ENCODE assay signal across 9 cellular contexts in the genomic region with DNA sequence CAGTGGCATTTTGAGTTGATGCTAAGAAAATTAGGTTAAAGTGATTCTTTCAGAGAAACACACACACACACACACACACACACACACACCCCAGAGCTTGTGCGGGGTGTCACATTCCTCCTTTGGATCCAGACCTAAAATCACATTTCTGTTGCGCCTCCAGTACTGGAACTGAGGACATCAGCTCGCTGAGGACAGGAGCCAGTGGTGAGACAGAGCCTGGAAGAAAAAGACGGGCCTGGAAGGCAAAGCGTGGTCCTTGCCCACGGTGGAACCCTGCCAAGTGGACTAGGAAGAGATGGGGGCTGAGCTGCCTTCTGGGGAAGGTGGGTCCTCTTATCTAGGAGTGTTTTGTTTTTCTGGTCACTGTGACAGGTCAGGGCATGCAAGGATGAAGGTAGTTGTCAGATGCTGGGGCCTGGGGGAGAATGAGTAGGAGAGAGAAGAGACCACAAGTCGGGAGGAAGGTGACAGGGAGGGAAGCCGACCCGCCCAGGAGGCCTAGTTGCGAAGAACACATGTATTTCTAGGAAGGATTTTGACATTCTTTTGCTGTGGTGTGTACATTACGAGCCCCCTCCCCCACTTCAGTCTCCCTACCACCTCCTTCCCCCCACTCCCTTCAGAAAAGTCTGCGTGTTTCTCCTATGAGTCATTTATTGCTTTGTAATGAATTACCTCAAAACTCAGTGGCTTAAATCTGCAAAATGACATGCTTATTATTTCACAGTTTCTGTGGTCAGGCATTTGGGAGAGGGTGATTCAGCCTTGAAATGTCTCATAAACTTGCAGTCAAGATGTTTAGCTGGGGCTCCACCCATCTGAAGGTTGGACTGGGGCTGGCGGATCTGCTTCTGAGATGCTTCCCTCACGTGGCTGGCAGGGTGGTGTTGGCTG. TPM values are rescaled to one million over a fixed set of nuclear protein-coding genes. Genes with fewer than 3 reads are reported as not detected.
DNase-seq lines count a peak whose midpoint lies in the region; ATAC-seq and TF ChIP-seq lines count a peak whose summit lies in the region.
"Had no signal": no experiment of that assay in that cellular context is flagged by ENCODE, and none has a peak within 500 bp of the region (broad histone marks: within the 10 kb centered on the region; RNA-seq: fewer than 3 reads in every experiment).

No MANE protein-coding gene starts in this region.

- H3K27ac ChIP-seq in ACC112 (ENCODE audit: low read depth, low read length) (peak overlapping the region; percentile 94), HCT116 (ENCODE audit: low read depth, low read length) (peak overlapping the region; percentile 86)

- ATAC-seq in HCT116 (peak; percentile 71), left colon (no peak), HG03378 (IDR thresholded peaks at IDR 0.05; ENCODE audit: unreplicated experiment) (no peak)

- H3K9ac ChIP-seq in HCT116 (ENCODE audit: low read length) = peak overlapping the region; percentile 44

- no peak for TF ChIP-seq POLR2A in HCT116 (IDR thresholded peaks at IDR 0.05; ENCODE audit: borderline replicate concordance, extremely low read depth, insufficient read depth, insufficient read length)

- peaks cover 0 to 12% of the 10 kb centered on the region in 2 experiments; a peak in 1 of 4 replicates for H3K9me3 ChIP-seq in HCT116 (ENCODE audit: control insufficient read depth in 1 of 2, insufficient read depth in 1 of 2, low read depth in 1 of 2, low read length in 2 of 2)

- H3K4me3 ChIP-seq in ACC112 (ENCODE audit: low read depth, low read length) (0 out of 2 replicates have a peak overlapping the region, but pooled peaks have one; percentile 9), HCT116 (replicated peaks in 1 of 2; ENCODE audit: low read depth in 1 of 2, low read length in 2 of 2) (peak overlapping the region in 1 of 2 experiments; percentile 15; a peak in 3 of 4 replicates)

- H3K4me2 ChIP-seq in HCT116 (ENCODE audit: low read length) = peak overlapping the region; percentile 60

- no peak for TF ChIP-seq RAD21 in HCT116 (IDR thresholded peaks at IDR 0.05; ENCODE audit: low read depth)

- POLR2A ChIA-PET in HCT116 (lab: Charles Lee) = interaction anchor here (0.6 to 2.4 kb wide), 6 partner anchors 10 to 157 kb away, joined by 3 to 9 read pairs (median 4); no protein-coding TSS in a partner anchor

- DNase-seq in HCT116 (ENCODE audit: low read depth, low spot score) = peak; percentile 89
- DNase-seq in UCSD-AML1 (lab: John Stamatoyannopoulos, UW; ENCODE audit: unreplicated experiment) = peak; percentile 28
- peak; percentile 57 for DNase-seq in foreskin melanocyte
- no peak for DNase-seq in left colon
- DNase-seq in mucosa of gallbladder (ENCODE audit: low spot score) = no peak
- DNase-seq in GM19238 (ENCODE audit: insufficient read length, low spot score) = no peak
- DNase-seq: NCI-H146 had no signal

- no peak overlapping the region for H2AFZ ChIP-seq in ACC112 (ENCODE audit: low read length, unreplicated experiment)
- no peak overlapping the region for H2AFZ ChIP-seq in HCT116 (ENCODE audit: low read depth, low read length, poor library complexity, severe bottlenecking)

- BruUV-seq in HCT116 (replicated peaks; lab: Mats Ljungman, UMichigan) = no TSS peak

- no peaks in the 10 kb centered on the region for H3K27me3 ChIP-seq in ACC112 (ENCODE audit: insufficient read depth, low read length)
- H3K27me3 ChIP-seq in HCT116 (ENCODE audit: insufficient read depth, low read length) = no peaks in the 10 kb centered on the region

- CTCF ChIA-PET in HCT116 (lab: Charles Lee) = interaction anchor here (1.0 to 5.7 kb wide), 4 partner anchors 10 to 173 kb away, joined by 3 to 47 read pairs (median 4); no protein-coding TSS in a partner anchor

- no peaks in the 10 kb centered on the region for H3K9me2 ChIP-seq in HCT116 (ENCODE audit: insufficient read depth)

- intact Hi-C loops in HCT116 (cut with micrococcal nuclease) (loop anchor here (1.0 kb wide), 1 partner anchor 23 kb away; no protein-coding TSS in a partner anchor), left colon (cut with DNase I, micrococcal nuclease) (loop anchor here (10.0 kb wide), 1 partner anchor 117 kb away; no protein-coding TSS in a partner anchor)

- TF ChIP-seq CTCF in HCT116 (IDR thresholded peaks at IDR 0.05 in 2 of 3, conservative IDR thresholded peaks at IDR 0.05 in 1 of 3; ENCODE audit: borderline replicate concordance in 1 of 3, insufficient read depth in 1 of 3, low read depth in 2 of 3, low read length in 2 of 3) = no peak

- H3K79me2 ChIP-seq in ACC112 (ENCODE audit: control insufficient read depth, insufficient read depth, low read length, unreplicated experiment) = no peaks in the 10 kb centered on the region
- peaks cover 11% of the 10 kb centered on the region; the same call in 1 of the 2 replicates for H3K79me2 ChIP-seq in HCT116 (ENCODE audit: insufficient read depth, low read length)

- H3K4me1 ChIP-seq in ACC112 (ENCODE audit: control insufficient read depth, insufficient read depth, low read length, unreplicated experiment) = peaks cover 27% of the 10 kb centered on the region
- H3K4me1 ChIP-seq in HCT116 (ENCODE audit: control insufficient read depth in 1 of 2, insufficient read depth in 2 of 2, low read length in 2 of 2) = peaks cover 55 to 78% of the 10 kb centered on the region in 2 experiments

- no peaks in the 10 kb centered on the region for H4K20me1 ChIP-seq in HCT116 (ENCODE audit: insufficient read depth)

- RAD21 ChIA-PET in HCT116 (lab: Charles Lee; ENCODE audit: low non-redundant PET in 1 of 2, low total read pairs in 2 of 2, uncharacterized antibody in 2 of 2, unreplicated experiment in 2 of 2) = interaction anchor here (0.6 to 1.5 kb wide), 9 partner anchors 10 to 176 kb away, joined by 3 to 7 read pairs (median 4); no protein-coding TSS in a partner anchor

- H3K36me3 ChIP-seq in ACC112 (ENCODE audit: insufficient read depth, low read length) (no peaks in the 10 kb centered on the region), HCT116 (ENCODE audit: control insufficient read depth in 1 of 2, insufficient read depth in 2 of 2, low read length in 2 of 2) (no peaks in the 10 kb centered on the region)

TF ChIP-seq in HCT116, 20 proteins besides CTCF, POLR2A, EP300 and RAD21:
- TF ChIP-seq POLR2AphosphoS5 (IDR thresholded peaks at IDR 0.05; ENCODE audit: low read depth, low read length) (peak; percentile 42; the same call in 1 of the 2 replicates), SP1 (IDR thresholded peaks at IDR 0.05; ENCODE audit: low read depth) (no peak), TCF7L2 (IDR thresholded peaks at IDR 0.05; ENCODE audit: borderline replicate concordance, extremely low read depth, insufficient read depth, insufficient read length) (peak; percentile 37), ZFX (IDR thresholded peaks at IDR 0.05) (0 out of 2 replicates have a peak, but pooled peaks have one; percentile 23)

RNA-seq across cellular contexts. Expression of gene ELFN2, which starts 4.8 kb away (rescaled TPM):
- total RNA-seq in HCT116 (2021; ENCODE audit: unreplicated experiment) (45.4 TPM), left colon (under 1 TPM in 1 of 2 donors, not detected in 1; 0.20 TPM), mucosa of gallbladder (31.2 TPM)
- polyA plus RNA-seq in HCT116 (2012) = 30.1 TPM in 2 replicates

RNA-seq across cellular contexts. Expression of gene MFNG, which starts 54.1 kb away (rescaled TPM):
- total RNA-seq in HCT116 (2021; ENCODE audit: unreplicated experiment) (4.5 TPM), left colon (10 to 100 TPM; 10.4 to 11.2 TPM), mucosa of gallbladder (24.2 TPM)
- polyA plus RNA-seq in HCT116 (2012) = 3.3 and 3.4 TPM in 2 replicates

Comparison
In these comparisons a context has a peak if more than half of its experiments do, and no peak if none do; other contexts are left out.
1. DNase-seq: peak in HCT116 (single experiment), UCSD-AML1 (single experiment) and foreskin melanocyte (single experiment); none in left colon (0 of 2), mucosa of gallbladder (single experiment) and GM19238 (single experiment).
2. RNA of gene ELFN2, which starts 4.8 kb away (total RNA-seq): 45.4 TPM in HCT116 (single experiment) and 31.2 TPM in mucosa of gallbladder (single experiment); 0.20 TPM in left colon; every median in the first group is over 10 times any median in the second.